Comparison of ENCODE assay signal across 10 cellular contexts in genomic region chr3:187975571-187976360, GRCh38.
DNase-seq lines count a peak whose midpoint lies in the region; ATAC-seq and TF ChIP-seq lines count a peak whose summit lies in the region.
"Had no signal": no experiment of that assay in that cellular context is flagged by ENCODE, and none has a peak within 500 bp of the region (broad histone marks: within the 10 kb centered on the region; RNA-seq: fewer than 3 reads in every experiment).

No MANE protein-coding gene starts in this region.

- DNase-seq in RPMI7951 (ENCODE audit: low read depth) (peak; percentile 92), smooth muscle cell of the brain vasculature (ENCODE audit: low read depth, low spot score) (peak; percentile 78), adrenal gland (no peak)
- no peak for DNase-seq in effector memory CD4-positive, alpha-beta T cell
- DNase-seq: NCI-H187 treated with DMSO at 0.1 percent for 48 hours had no signal

- no peaks in the 10 kb centered on the region for H3K27me3 ChIP-seq in effector memory CD4-positive, alpha-beta T cell (replicated peaks; ENCODE audit: control insufficient read depth, insufficient read depth, low read length, poor library complexity, severe bottlenecking)
- H3K27me3 ChIP-seq in adrenal gland, result no peaks in the 10 kb centered on the region
- H3K27me3 ChIP-seq: SJCRH30 had no signal

- WGBS in adrenal gland, 4 donors, result 75 to 83% (median 78%) methylated on average over 5 to 7 of the region's 7 CpGs

- peaks cover 48% of the 10 kb centered on the region for H3K4me1 ChIP-seq in effector memory CD4-positive, alpha-beta T cell (ENCODE audit: control insufficient read depth, insufficient read depth, low read length, poor library complexity, severe bottlenecking)
- no peaks in the 10 kb centered on the region for H3K4me1 ChIP-seq in adrenal gland (replicated peaks in 1 of 2)
- H3K4me1 ChIP-seq: SJCRH30 had no signal

- H3K4me3 ChIP-seq in effector memory CD4-positive, alpha-beta T cell (ENCODE audit: insufficient read depth, low read depth, low read length, poor library complexity, severe bottlenecking), result no peak overlapping the region
- no peak overlapping the region for H3K4me3 ChIP-seq in adrenal gland
- H3K4me3 ChIP-seq: SJCRH30 had no signal

- no peak for TF ChIP-seq CTCF in adrenal gland (IDR thresholded peaks at IDR 0.05)

- TF ChIP-seq POLR2A in adrenal gland (IDR thresholded peaks at IDR 0.05), result no peak

- H3K36me3 ChIP-seq in effector memory CD4-positive, alpha-beta T cell (ENCODE audit: control insufficient read depth, insufficient read depth, low read length), result no peaks in the 10 kb centered on the region
- no peaks in the 10 kb centered on the region for H3K36me3 ChIP-seq in adrenal gland (replicated peaks in 1 of 2)
- H3K36me3 ChIP-seq: SJCRH30 had no signal

- intact Hi-C loops in adrenal gland (cut with DNase I), result no loop called here

- H3K27ac ChIP-seq in effector memory CD4-positive, alpha-beta T cell (ENCODE audit: insufficient read depth, low read length, poor library complexity, severe bottlenecking), result peak overlapping the region; percentile 72
- H3K27ac ChIP-seq in adrenal gland, result no peak overlapping the region
- H3K27ac ChIP-seq: SJCRH30 had no signal

- peak; percentile 51 for ATAC-seq in GM18907 (IDR thresholded peaks at IDR 0.05; ENCODE audit: unreplicated experiment)
- ATAC-seq in GM21515 (IDR thresholded peaks at IDR 0.05; ENCODE audit: unreplicated experiment), result no peak
- no peak for ATAC-seq in HG02642 (IDR thresholded peaks at IDR 0.05; ENCODE audit: poor library complexity, unreplicated experiment)
- ATAC-seq in GM18517 (IDR thresholded peaks at IDR 0.05; ENCODE audit: unreplicated experiment), result no peak

- H3K9me3 ChIP-seq in effector memory CD4-positive, alpha-beta T cell (ENCODE audit: control insufficient read depth, low read length), result no peaks in the 10 kb centered on the region
- no peaks in the 10 kb centered on the region for H3K9me3 ChIP-seq in adrenal gland (replicated peaks in 1 of 3)
- H3K9me3 ChIP-seq: SJCRH30 had no signal

Comparison
In these comparisons a context has a peak if more than half of its experiments do, and no peak if none do; other contexts are left out.
1. DNase-seq: peak in RPMI7951 (single experiment) and smooth muscle cell of the brain vasculature (single experiment); none in effector memory CD4-positive, alpha-beta T cell (0 of 3) and adrenal gland (0 of 7).